In the genomic region with DNA sequence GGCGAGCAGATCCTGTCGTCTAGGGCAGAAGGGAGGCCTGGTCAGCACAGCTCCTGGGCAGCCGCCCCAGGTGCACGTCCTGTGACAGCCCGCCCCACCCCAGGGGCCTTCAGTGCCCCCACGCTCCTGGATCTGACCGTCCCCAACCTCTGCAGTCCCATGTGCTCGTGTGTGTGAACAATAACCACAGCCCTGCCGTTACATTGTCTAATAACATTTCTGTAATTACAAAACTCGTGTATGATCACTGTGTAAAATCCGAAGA, we compare ENCODE assay signal across 15 cellular contexts. TPM values are rescaled to one million over a fixed set of nuclear protein-coding genes. Genes with fewer than 3 reads are reported as not detected.
DNase-seq lines count a peak whose midpoint lies in the region; ATAC-seq and TF ChIP-seq lines count a peak whose summit lies in the region.
"Had no signal": no experiment of that assay in that cellular context is flagged by ENCODE, and none has a peak within 500 bp of the region (broad histone marks: within the 10 kb centered on the region; RNA-seq: fewer than 3 reads in every experiment).

No MANE protein-coding gene starts in this region.

- TF ChIP-seq CTCF in C4-2B (conservative IDR thresholded peaks at IDR 0.05) (no peak), hepatocyte (IDR thresholded peaks at IDR 0.05; ENCODE audit: poor library complexity) (no peak), progenitor cell of endocrine pancreas (IDR thresholded peaks at IDR 0.05; ENCODE audit: unreplicated experiment) (no peak)

- peaks cover 28% of the 10 kb centered on the region for H3K79me2 ChIP-seq in hepatocyte

- H3K36me3 ChIP-seq in SJSA1 (peaks cover 35% of the 10 kb centered on the region), hepatocyte (replicated peaks; ENCODE audit: insufficient read depth, low read depth) (no peaks in the 10 kb centered on the region)

- no peaks in the 10 kb centered on the region for H3K9me2 ChIP-seq in hepatocyte (replicated peaks; ENCODE audit: insufficient read depth)

- ATAC-seq in HG03139 (IDR thresholded peaks at IDR 0.05; ENCODE audit: unreplicated experiment) = no peak
- no peak for ATAC-seq in GM19328 (IDR thresholded peaks at IDR 0.05; ENCODE audit: unreplicated experiment)
- no peak for ATAC-seq in HG03159 (IDR thresholded peaks at IDR 0.05; ENCODE audit: unreplicated experiment)
- ATAC-seq: HCT116 had no signal

- H3K4me3 Mint-ChIP-seq in progenitor cell of endocrine pancreas (ENCODE audit: low read depth) = no peak overlapping the region
- H3K4me3 Mint-ChIP-seq: CD4-positive, CD25-positive, alpha-beta regulatory T cell; IgD-negative memory B cell had no signal

- H3K27ac ChIP-seq in C4-2B (peak overlapping the region; percentile 89), SJSA1 (peak overlapping the region; percentile 79), hepatocyte (peak overlapping the region; percentile 85)
- H3K27ac ChIP-seq: BLaER1, GM23248 had no signal

- H3K4me1 Mint-ChIP-seq in progenitor cell of endocrine pancreas (ENCODE audit: low read depth) = peaks cover 13% of the 10 kb centered on the region

- no peak overlapping the region for H3K4me2 ChIP-seq in hepatocyte
- H3K4me2 ChIP-seq: BLaER1 had no signal

- H3K36me3 Mint-ChIP-seq in progenitor cell of endocrine pancreas (ENCODE audit: insufficient read depth) = peaks cover 14% of the 10 kb centered on the region
- H3K36me3 Mint-ChIP-seq: IgD-negative memory B cell had no signal

- H3K27ac Mint-ChIP-seq in progenitor cell of endocrine pancreas = peak overlapping the region; percentile 28
- H3K27ac Mint-ChIP-seq: CD4-positive, CD25-positive, alpha-beta regulatory T cell had no signal

- no peaks in the 10 kb centered on the region for H4K20me1 ChIP-seq in hepatocyte (ENCODE audit: insufficient read depth, poor library complexity, severe bottlenecking)

- H2AFZ ChIP-seq in hepatocyte = no peak overlapping the region
- H2AFZ ChIP-seq: GM23248 had no signal

- H3K4me1 ChIP-seq in SJSA1 (replicated peaks) = peaks cover 54% of the 10 kb centered on the region
- peaks cover 27% of the 10 kb centered on the region for H3K4me1 ChIP-seq in hepatocyte (ENCODE audit: insufficient read depth)

- no peaks in the 10 kb centered on the region for H3K27me3 Mint-ChIP-seq in progenitor cell of endocrine pancreas
- H3K27me3 Mint-ChIP-seq: CD4-positive, CD25-positive, alpha-beta regulatory T cell; IgD-negative memory B cell had no signal

- H3K4me3 ChIP-seq in SJSA1 (no peak overlapping the region), hepatocyte (no peak overlapping the region)
- H3K4me3 ChIP-seq: BLaER1, GM23248 had no signal

- H3K9me3 ChIP-seq in SJSA1 (replicated peaks) (no peaks in the 10 kb centered on the region), hepatocyte (ENCODE audit: low read depth) (no peaks in the 10 kb centered on the region)

- peaks cover 7% of the 10 kb centered on the region for H3K9me3 Mint-ChIP-seq in progenitor cell of endocrine pancreas (ENCODE audit: low read depth)

- H3K27me3 ChIP-seq in SJSA1 (replicated peaks) = no peaks in the 10 kb centered on the region
- no peaks in the 10 kb centered on the region for H3K27me3 ChIP-seq in hepatocyte
- H3K27me3 ChIP-seq: BLaER1 had no signal

- DNase-seq in SJSA1 (ENCODE audit: low read depth in 1 of 2, low spot score in 2 of 2) (no peak), hepatocyte (ENCODE audit: low spot score) (no peak), progenitor cell of endocrine pancreas (ENCODE audit: low spot score, unreplicated experiment) (no peak)
- DNase-seq: CD4-positive, CD25-positive, alpha-beta regulatory T cell; DMS53; GF-D8; GM23248 had no signal

- WGBS in hepatocyte (ENCODE audit: low lambda C conversion rate, missing lambda C conversion rate) = 88% methylated on average over 11 of the region's 11 CpGs

RNA-seq across cellular contexts. Expression of gene CHGA, which starts 39.8 kb away (rescaled TPM):
- not detected in 2 replicates for total RNA-seq in SJSA1 (2014; rRNA removed; shearing (Covaris generic))
- total RNA-seq in hepatocyte (48.2 and 61.3 TPM in 2 replicates), progenitor cell of endocrine pancreas (1,495 and 1,590 TPM in 2 replicates)
- 40.5 and 86.5 TPM in 2 replicates for polyA plus RNA-seq in hepatocyte
- total RNA-seq: CD4-positive, CD25-positive, alpha-beta regulatory T cell; GM23248; HT-29 had no signal
- polyA plus RNA-seq: GM23248 had no signal

Comparison
In these comparisons a context has a peak if more than half of its experiments do, and no peak if none do; other contexts are left out.
1. RNA of gene CHGA, which starts 39.8 kb away (total RNA-seq): 1,495 to 1,590 TPM in progenitor cell of endocrine pancreas and 48.2 to 61.3 TPM in hepatocyte; not detected in SJSA1; every median in the first group is over 10 times any median in the second.
2. Peak in every context shown above with its lines, with median percentiles within 50 percentile points of each other: H3K27ac ChIP-seq.